ENCODE assay signal across 25 cellular contexts in the genomic region with DNA sequence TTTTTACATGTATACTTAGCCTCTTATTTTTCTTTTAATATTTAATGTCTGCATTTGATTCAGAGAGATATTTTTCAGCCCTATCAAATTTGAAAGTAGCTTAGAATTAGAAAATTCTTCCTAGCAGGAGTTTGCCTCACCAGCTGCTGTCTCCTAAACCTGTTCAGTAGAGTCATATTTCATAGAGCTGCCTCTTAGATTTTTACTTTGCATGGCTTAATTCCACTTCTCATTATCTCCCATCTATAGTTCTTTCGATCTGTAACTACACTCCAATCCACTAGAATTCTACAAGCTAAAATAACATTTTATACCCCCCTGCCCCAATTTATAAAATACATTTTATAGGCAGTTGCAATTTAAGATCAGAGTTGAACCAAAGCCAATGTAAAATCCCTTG.
"Had no signal": no experiment of that assay in that cellular context is flagged by ENCODE, and none has a peak within 500 bp of the region (broad histone marks: within the 10 kb centered on the region; RNA-seq: fewer than 3 reads in every experiment).

No MANE protein-coding gene starts in this region.

- H3K36me3 Mint-ChIP-seq: naive B cell had no signal

- H3K9me3 Mint-ChIP-seq: activated naive CD4-positive, alpha-beta T cell treated with anti-CD3 and anti-CD28 coated beads, Interleukin-2, amount 10 ng/mL, durations not matched to agents 7 days and 5 days; activated naive CD8-positive, alpha-beta T cell treated with anti-CD3 and anti-CD28 coated beads, Interleukin-2, amount 50 U/mL, for 24 hours had no signal

- H3K27me3 ChIP-seq: body of pancreas, cardiac muscle cell, sigmoid colon, testis, uterus had no signal

- H3K36me3 ChIP-seq: cardiac muscle cell, sigmoid colon, uterus had no signal

- H3K4me3 ChIP-seq: body of pancreas, cardiac muscle cell, sigmoid colon, testis, uterus had no signal

- H3K4me1 Mint-ChIP-seq: activated naive CD4-positive, alpha-beta T cell treated with anti-CD3 and anti-CD28 coated beads, Interleukin-2, amount 10 ng/mL, durations not matched to agents 7 days and 5 days; activated naive CD8-positive, alpha-beta T cell treated with anti-CD3 and anti-CD28 coated beads, Interleukin-2, amount 50 U/mL, for 24 hours; naive B cell; neural crest cell; stimulated activated naive B cell treated with anti-CD40 and anti-IgM and Interleukin-4, amounts not matched to agents 10 μg/mL and 1 μg/mL and 100 μg/mL, for 72 hours had no signal

- DNase-seq: activated CD8-positive, alpha-beta memory T cell treated with anti-CD3 and anti-CD28 coated beads, Interleukin-2, amount 50 U/mL, for 48 hours; activated effector memory CD4-positive, alpha-beta T cell treated with Interleukin-2 at 50 U/mL for 16 hours; activated naive CD4-positive, alpha-beta T cell treated with anti-CD3 and anti-CD28 coated beads, Interleukin-2, amount 10 ng/mL, durations not matched to agents 7 days and 5 days; activated naive CD8-positive, alpha-beta T cell treated with anti-CD3 and anti-CD28 coated beads, Interleukin-2, amount 50 U/mL, for 24 hours; activated T-cell treated with anti-CD3 and anti-CD28 coated beads, Interleukin-2, amount 50 U/mL, for 4 hours; body of pancreas; effector CD4-positive, alpha-beta T cell; foreskin fibroblast; left colon; mesenchymal stem cell; naive B cell; occipital lobe; retina; sigmoid colon; stimulated activated CD4-positive, alpha-beta T cell treated with anti-CD3 and anti-CD28 coated beads, Interleukin-2, amount 100 ng/mL, for 48 hours; stimulated activated CD8-positive, alpha-beta memory T cell treated with anti-CD3 and anti-CD28 coated beads, Interleukin-4, amount 100 ng/mL, for 48 hours; stimulated activated naive B cell treated with anti-CD40 and anti-IgM and Interleukin-4, amounts not matched to agents 10 μg/mL and 1 μg/mL and 100 μg/mL, for 72 hours; T1000; testis; trophoblast cell; uterus had no signal

- ATAC-seq: activated naive CD8-positive, alpha-beta T cell treated with anti-CD3 and anti-CD28 coated beads, Interleukin-2, amount 50 U/mL, for 24 hours; activated T-cell treated with anti-CD3 and anti-CD28 coated beads, Interleukin-2, amount 50 U/mL, for 4 hours; body of pancreas; left colon; stimulated activated naive B cell treated with anti-CD40 and anti-IgM and Interleukin-4, amounts not matched to agents 10 μg/mL and 1 μg/mL and 100 μg/mL, for 72 hours; WTC11 had no signal

- H3K27ac ChIP-seq: body of pancreas, cardiac muscle cell, sigmoid colon, testis, uterus had no signal

- H3K27ac Mint-ChIP-seq: activated naive CD4-positive, alpha-beta T cell treated with anti-CD3 and anti-CD28 coated beads, Interleukin-2, amount 10 ng/mL, durations not matched to agents 7 days and 5 days; activated naive CD8-positive, alpha-beta T cell treated with anti-CD3 and anti-CD28 coated beads, Interleukin-2, amount 50 U/mL, for 24 hours; dendritic cell treated with granulocyte-macrophage colony-stimulating factor and Interleukin-4, amounts not matched to agents 40 ng/mL and 50 ng/mL, for 4 days; naive B cell; stimulated activated naive B cell treated with anti-CD40 and anti-IgM and Interleukin-4, amounts not matched to agents 10 μg/mL and 1 μg/mL and 100 μg/mL, for 72 hours; WTC11 had no signal

- H3K9me3 ChIP-seq: body of pancreas, sigmoid colon, testis, uterus had no signal

- H3K27me3 Mint-ChIP-seq: activated naive CD4-positive, alpha-beta T cell treated with anti-CD3 and anti-CD28 coated beads, Interleukin-2, amount 10 ng/mL, durations not matched to agents 7 days and 5 days; dendritic cell treated with granulocyte-macrophage colony-stimulating factor and Interleukin-4, amounts not matched to agents 40 ng/mL and 50 ng/mL, for 4 days had no signal

- H3K4me1 ChIP-seq: body of pancreas, testis, uterus had no signal

- H3K4me3 Mint-ChIP-seq: activated naive CD4-positive, alpha-beta T cell treated with anti-CD3 and anti-CD28 coated beads, Interleukin-2, amount 10 ng/mL, durations not matched to agents 7 days and 5 days; activated naive CD8-positive, alpha-beta T cell treated with anti-CD3 and anti-CD28 coated beads, Interleukin-2, amount 50 U/mL, for 24 hours; activated T-cell treated with anti-CD3 and anti-CD28 coated beads, Interleukin-2, amount 50 U/mL, for 4 hours; dendritic cell treated with granulocyte-macrophage colony-stimulating factor and Interleukin-4, amounts not matched to agents 40 ng/mL and 50 ng/mL, for 4 days; naive B cell; neural crest cell; stimulated activated naive B cell treated with anti-CD40 and anti-IgM and Interleukin-4, amounts not matched to agents 10 μg/mL and 1 μg/mL and 100 μg/mL, for 72 hours; WTC11 had no signal
